9 cellular contexts compared by ENCODE assay signal in genomic region chr3:63625161-63625560, GRCh38. TPM values are rescaled to one million over a fixed set of nuclear protein-coding genes. Genes with fewer than 3 reads are reported as not detected.
A peak's percentile ranks its signal among the peaks of the same experiment; 100 is the strongest.
DNase-seq lines count a peak whose midpoint lies in the region; ATAC-seq and TF ChIP-seq lines count a peak whose summit lies in the region.
"Had no signal": no experiment of that assay in that cellular context is flagged by ENCODE, and none has a peak within 500 bp of the region (broad histone marks: within the 10 kb centered on the region; RNA-seq: fewer than 3 reads in every experiment).

No MANE protein-coding gene starts in this region.

- H3K4me3 ChIP-seq in AG04450 (ENCODE audit: low read depth, low read length) (no peak overlapping the region), HFF-Myc (replicated peaks; ENCODE audit: low read depth, low read length) (no peak overlapping the region)
- H3K4me3 ChIP-seq: SJCRH30 had no signal

- in situ Hi-C loops in KBM-7 (cut with MboI; ENCODE audit: low pct_unique_long_range_greater_than_20kb, low sequenced_read_pairs), result no loop called here

- CTCF ChIA-PET in AG04450 (lab: Charles Lee), result interaction anchor here (1.3 to 1.5 kb wide), 2 partner anchors 193 to 274 kb away, joined by 3 to 4 read pairs; no protein-coding TSS in a partner anchor

- DNase-seq in AG04450 (ENCODE audit: low read depth, low spot score), result peak; percentile 63
- DNase-seq in HFF-Myc (ENCODE audit: extremely low read depth, low read depth), result peak; percentile 32
- peak; percentile 92 for DNase-seq in foreskin melanocyte
- no peak for DNase-seq in KG1 (lab: John Stamatoyannopoulos, UW)
- DNase-seq in activated effector memory CD4-positive, alpha-beta T cell treated with Interleukin-2 at 50 U/mL for 16 hours, result no peak
- no peak for DNase-seq in GM19240 (ENCODE audit: insufficient read length, low spot score)
- no peak for DNase-seq in KBM-7
- DNase-seq: SJCRH30 had no signal

- H3K9me3 ChIP-seq in AG04450 (ENCODE audit: control insufficient read depth, insufficient read depth, low read length), result no peaks in the 10 kb centered on the region
- H3K9me3 ChIP-seq: SJCRH30 had no signal

- H3K27ac ChIP-seq in AG04450 (ENCODE audit: low read depth, low read length), result no peak overlapping the region
- H3K27ac ChIP-seq: SJCRH30 had no signal

- TF ChIP-seq CTCF in AG04450 (IDR thresholded peaks at IDR 0.05; ENCODE audit: low read depth, low read length) (no peak), HFF-Myc (IDR thresholded peaks at IDR 0.05; ENCODE audit: low read depth, low read length, missing control alignments) (no peak)

- POLR2A ChIA-PET in AG04450 (lab: Yijun Ruan, JAX), result no interaction called here

- peak; percentile 97 for ATAC-seq in SK-N-SH treated with all-trans-retinoic acid at 6 μM for 48 hours

- H3K27me3 ChIP-seq in AG04450 (ENCODE audit: control insufficient read depth, insufficient read depth, low read length), result no peaks in the 10 kb centered on the region
- H3K27me3 ChIP-seq: SJCRH30 had no signal

TF ChIP-seq in SK-N-SH treated with all-trans-retinoic acid at 6 μM for 48 hours, 23 proteins besides CTCF, POLR2A, EP300 and RAD21:
- TF ChIP-seq SNAI2 (CRISPR knock-in tag; IDR thresholded peaks at IDR 0.05) (no peak), ISL1 (CRISPR knock-in tag; IDR thresholded peaks at IDR 0.05) (peak; percentile 40; the same call in 1 of the 2 replicates), CSRNP3 (CRISPR knock-in tag; IDR thresholded peaks at IDR 0.05) (no peak), ZNF8 (CRISPR knock-in tag; IDR thresholded peaks at IDR 0.05) (no peak), TCF4 (CRISPR knock-in tag; IDR thresholded peaks at IDR 0.05; ENCODE audit: borderline replicate concordance) (no peak), ZNF70 (CRISPR knock-in tag; IDR thresholded peaks at IDR 0.05) (no peak), ZFP30 (CRISPR knock-in tag; IDR thresholded peaks at IDR 0.05) (no peak), TSHZ2 (CRISPR knock-in tag; IDR thresholded peaks at IDR 0.05) (no peak)

RNA-seq across cellular contexts. Expression of gene SNTN, which starts 27.3 kb away (rescaled TPM):
- polyA plus RNA-seq in AG04450 (2011; rRNA removed), result not detected in 2 replicates
- polyA minus RNA-seq in AG04450 (2011; rRNA and poly(A)+ RNA removed), result not detected in 2 replicates

Comparison
In these comparisons a context has a peak if more than half of its experiments do, and no peak if none do; other contexts are left out.
1. DNase-seq: peak in AG04450 (single experiment), HFF-Myc (single experiment) and foreskin melanocyte (single experiment); none in KG1 (single experiment), activated effector memory CD4-positive, alpha-beta T cell treated with Interleukin-2 at 50 U/mL for 16 hours (single experiment), GM19240 (single experiment) and KBM-7 (single experiment).